Comparison of ENCODE assay signal across 15 cellular contexts in genomic region chr11:65151500-65151899, GRCh38. TPM values are rescaled to one million over a fixed set of nuclear protein-coding genes. Genes with fewer than 3 reads are reported as not detected.
DNase-seq lines count a peak whose midpoint lies in the region; ATAC-seq and TF ChIP-seq lines count a peak whose summit lies in the region.
"Had no signal": no experiment of that assay in that cellular context is flagged by ENCODE, and none has a peak within 500 bp of the region (broad histone marks: within the 10 kb centered on the region; RNA-seq: fewer than 3 reads in every experiment).

No MANE protein-coding gene starts in this region.

- H3K27ac Mint-ChIP-seq in Calu3 (ENCODE audit: unreplicated experiment) = peak overlapping the region; percentile 57
- H3K27ac Mint-ChIP-seq: activated CD4-positive, alpha-beta T cell treated with anti-CD3 and anti-CD28 coated beads, Interleukin-2, amount 10 ng/mL, durations not matched to agents 7 days and 5 days; nephron progenitor cell had no signal

- H3K4me3 ChIP-seq in PC-9 (peak overlapping the region; percentile 18; the same call in 1 of the 2 replicates), esophagus (ENCODE audit: low read depth in 1 of 2, low read length in 2 of 2) (no peak overlapping the region), gastrocnemius medialis (no peak overlapping the region)
- H3K4me3 ChIP-seq: HAP-1, SK-N-MC had no signal

- intact Hi-C loops in Calu3 (cut with micrococcal nuclease; ENCODE audit: unreplicated experiment) = loop anchor here (2.0 kb wide), 2 partner anchors 17 to 29 kb away; partner anchors contain the start of genes CAPN1 and SYVN1
- intact Hi-C loops in PC-9 (cut with micrococcal nuclease; ENCODE audit: unreplicated experiment) = loop anchor here (2.0 kb wide), 1 partner anchor 29 kb away; the partner anchor contains the start of gene CAPN1
- intact Hi-C loops in gastrocnemius medialis (cut with DNase I; ENCODE audit: low total_unique reads) = no loop called here

- DNase-seq in Calu3 = no peak
- no peak for DNase-seq in PC-9
- DNase-seq in gastrocnemius medialis = peak in 1 of 2 donors; percentile 8
- DNase-seq in activated CD4-positive, CD25-positive, alpha-beta regulatory T cell (lab: John Stamatoyannopoulos, UW) = no peak
- no peak for DNase-seq in activated effector memory CD4-positive, alpha-beta T cell treated with Interleukin-2 at 50 U/mL for 16 hours
- DNase-seq in NCI-H187 (lab: John Stamatoyannopoulos, UW) = no peak
- no peak for DNase-seq in erythroblast (lab: John Stamatoyannopoulos, UW)
- DNase-seq: activated CD4-positive, alpha-beta T cell treated with anti-CD3 and anti-CD28 coated beads, Interleukin-2, amount 10 ng/mL, durations not matched to agents 7 days and 5 days; activated naive CD4-positive, alpha-beta T cell treated with anti-CD3 and anti-CD28 coated beads, Interleukin-2, amount 50 U/mL, for 16 hours; brain microvascular endothelial cell; nephron progenitor cell had no signal

- TF ChIP-seq POLR2A in gastrocnemius medialis (IDR thresholded peaks at IDR 0.05) (no peak), erythroblast (IDR thresholded peaks at IDR 0.05; ENCODE audit: low read length) (no peak)

- peaks cover 55% of the 10 kb centered on the region for H3F3A ChIP-seq in PC-9 (ENCODE audit: insufficient read depth, low read depth)

- TF ChIP-seq CTCF in Calu3 (IDR thresholded peaks at IDR 0.05; ENCODE audit: unreplicated experiment) = no peak
- no peak for TF ChIP-seq CTCF in PC-9 (conservative IDR thresholded peaks at IDR 0.05)
- TF ChIP-seq CTCF in gastrocnemius medialis (IDR thresholded peaks at IDR 0.05 in 4 of 5, conservative IDR thresholded peaks at IDR 0.05 in 1 of 5) = no peak

- CTCF ChIA-PET in Calu3 (lab: Charles Lee) = no interaction called here
- CTCF ChIA-PET in PC-9 (lab: Charles Lee) = interaction anchor here (0.6 kb wide), 1 partner anchor 179 kb away, joined by 3 read pairs; no protein-coding TSS in a partner anchor

- H3K4me1 ChIP-seq in PC-9 (replicated peaks; ENCODE audit: insufficient read depth) (peaks cover 40% of the 10 kb centered on the region), esophagus (ENCODE audit: control insufficient read depth in 2 of 2, insufficient read depth in 2 of 2, low read length in 1 of 2) (peaks cover 0 to 4% of the 10 kb centered on the region in 2 donors), gastrocnemius medialis (peaks cover 13 to 21% of the 10 kb centered on the region in 2 donors)
- H3K4me1 ChIP-seq: HAP-1 had no signal

- no peaks in the 10 kb centered on the region for H3K9me3 ChIP-seq in PC-9 (ENCODE audit: insufficient read depth, low read depth)
- H3K9me3 ChIP-seq in esophagus (ENCODE audit: control insufficient read depth in 2 of 2, insufficient read depth in 1 of 2, low read depth in 1 of 2, low read length in 1 of 2) = no peaks in the 10 kb centered on the region
- no peaks in the 10 kb centered on the region for H3K9me3 ChIP-seq in gastrocnemius medialis
- H3K9me3 ChIP-seq: HAP-1 had no signal

- no peaks in the 10 kb centered on the region for H3K9me2 ChIP-seq in PC-9 (ENCODE audit: insufficient read depth)

- POLR2A ChIA-PET in PC-9 (lab: Charles Lee; ENCODE audit: unreplicated experiment) = interaction anchor here (0.6 kb wide), 1 partner anchor 182 kb away, joined by 13 read pairs; no protein-coding TSS in a partner anchor

- peaks cover 45% of the 10 kb centered on the region for H3K4me1 Mint-ChIP-seq in Calu3 (ENCODE audit: low read depth, unreplicated experiment)

- no peak for ATAC-seq in gastrocnemius medialis

- 60 to 61% methylated on average over 3 of the region's 3 CpGs for WGBS in esophagus, 2 donors

- no peaks in the 10 kb centered on the region for H3K36me3 ChIP-seq in PC-9 (ENCODE audit: low read depth)
- no peaks in the 10 kb centered on the region for H3K36me3 ChIP-seq in esophagus (ENCODE audit: control insufficient read depth in 2 of 2, insufficient read depth in 2 of 2, low read length in 1 of 2)
- no peaks in the 10 kb centered on the region for H3K36me3 ChIP-seq in gastrocnemius medialis
- H3K36me3 ChIP-seq: brain microvascular endothelial cell, HAP-1 had no signal

- peak overlapping the region; percentile 66 for H3K4me2 ChIP-seq in PC-9

- H3K27me3 Mint-ChIP-seq in Calu3 (ENCODE audit: unreplicated experiment) = no peaks in the 10 kb centered on the region

- H3K27me3 ChIP-seq in PC-9 (ENCODE audit: insufficient read depth, low read depth) = no peaks in the 10 kb centered on the region
- no peaks in the 10 kb centered on the region for H3K27me3 ChIP-seq in esophagus (ENCODE audit: control insufficient read depth in 1 of 2, insufficient read depth in 2 of 2, low read length in 2 of 2)
- H3K27me3 ChIP-seq in gastrocnemius medialis = no peaks in the 10 kb centered on the region
- H3K27me3 ChIP-seq: brain microvascular endothelial cell had no signal

- no peak overlapping the region for H2AFZ ChIP-seq in PC-9

- no peaks in the 10 kb centered on the region for H4K20me1 ChIP-seq in PC-9 (ENCODE audit: insufficient read depth)

- H3K36me3 Mint-ChIP-seq in Calu3 (ENCODE audit: insufficient read depth, unreplicated experiment) = no peaks in the 10 kb centered on the region

- in situ Hi-C loops in gastrocnemius medialis (cut with MboI; ENCODE audit: low sequenced_read_pairs in 4 of 4) = no loop called here

- BruUV-seq in Calu3 (replicated peaks; lab: Mats Ljungman, UMichigan) (no TSS peak), PC-9 (replicated peaks; lab: Mats Ljungman, UMichigan) (no TSS peak)

- H3K27ac ChIP-seq in PC-9 (peak overlapping the region; percentile 88), esophagus (ENCODE audit: low read depth in 2 of 2, low read length in 1 of 2) (peak overlapping the region; percentile 81 to 94), gastrocnemius medialis (peak overlapping the region; percentile 86 to 91 (median 88))
- H3K27ac ChIP-seq: SK-N-MC had no signal

- H3K9me3 Mint-ChIP-seq in Calu3 (ENCODE audit: low read depth, unreplicated experiment) = no peaks in the 10 kb centered on the region
- H3K9me3 Mint-ChIP-seq: activated CD4-positive, alpha-beta T cell treated with anti-CD3 and anti-CD28 coated beads, Interleukin-2, amount 10 ng/mL, durations not matched to agents 7 days and 5 days had no signal

- H3K79me2 ChIP-seq in PC-9 (ENCODE audit: low read depth) = no peaks in the 10 kb centered on the region

- H3K4me3 Mint-ChIP-seq in Calu3 (ENCODE audit: low read depth, unreplicated experiment) = no peak overlapping the region
- H3K4me3 Mint-ChIP-seq: activated CD4-positive, alpha-beta T cell treated with anti-CD3 and anti-CD28 coated beads, Interleukin-2, amount 10 ng/mL, durations not matched to agents 7 days and 5 days; nephron progenitor cell had no signal

RNA-seq across cellular contexts. Expression of gene SYVN1, which starts 17.2 kb away (rescaled TPM):
- 68.5 and 76.7 TPM in 2 replicates for total RNA-seq in Calu3 (2022)
- 40.9 and 51.5 TPM in 2 replicates for total RNA-seq in PC-9 (2021)
- 10 to 100 TPM; 16.4 to 17.8 TPM for polyA plus RNA-seq in esophagus
- total RNA-seq in gastrocnemius medialis = 10 to 100 TPM; 24.6 to 77.5 (median 37.3) TPM

RNA-seq across cellular contexts. Expression of gene SPDYC, which starts 18.5 kb away (rescaled TPM):
- total RNA-seq in Calu3 (2022) (not detected in 2 replicates), PC-9 (2021) (not detected in 2 replicates), gastrocnemius medialis (not detected)
- polyA plus RNA-seq in esophagus = not detected
- total RNA-seq: activated CD4-positive, alpha-beta T cell treated with anti-CD3 and anti-CD28 coated beads, Interleukin-2, amount 10 ng/mL, durations not matched to agents 7 days and 5 days; renal cortical epithelial cell had no signal

RNA-seq across cellular contexts. Expression of gene MRPL49, which starts 29.4 kb away (rescaled TPM):
- total RNA-seq in Calu3 (2022) (84.1 and 97.9 TPM in 2 replicates), PC-9 (2021) (84.5 and 95.0 TPM in 2 replicates), gastrocnemius medialis (10 to 100 TPM; 54.9 to 76.5 (median 63.6) TPM)
- polyA plus RNA-seq in esophagus = 10 to 100 TPM; 18.9 to 44.3 TPM

RNA-seq across cellular contexts. Expression of gene FAU, which starts 29.6 kb away (rescaled TPM):
- 650 and 668 TPM in 2 replicates for total RNA-seq in Calu3 (2022)
- 973 and 1,165 TPM in 2 replicates for total RNA-seq in PC-9 (2021)
- 100 to 1,000 TPM; 789 to 817 TPM for polyA plus RNA-seq in esophagus
- total RNA-seq in gastrocnemius medialis = 100 to 1,000 TPM; 353 to 521 (median 436) TPM

RNA-seq across cellular contexts. Expression of gene CAPN1, which starts 30.2 kb away (rescaled TPM):
- total RNA-seq in Calu3 (2022) = 288 and 314 TPM in 2 replicates
- total RNA-seq in PC-9 (2021) = 502 and 559 TPM in 2 replicates
- polyA plus RNA-seq in esophagus = 100 to 1,000 TPM; 323 to 450 TPM
- 100 to 1,000 TPM in 2 of 4 donors, 10 to 100 TPM in 2; 52.7 to 153 (median 106) TPM for total RNA-seq in gastrocnemius medialis
